Comparison of ENCODE assay signal across 24 cellular contexts in genomic region chr18:36330435-36331049, GRCh38. TPM values are rescaled to one million over a fixed set of nuclear protein-coding genes. Genes with fewer than 3 reads are reported as not detected.
A peak's percentile ranks its signal among the peaks of the same experiment; 100 is the strongest.
DNase-seq lines count a peak whose midpoint lies in the region; ATAC-seq, FAIRE-seq and TF ChIP-seq lines count a peak whose summit lies in the region.
"Had no signal": no experiment of that assay in that cellular context is flagged by ENCODE, and none has a peak within 500 bp of the region (broad histone marks: within the 10 kb centered on the region; RNA-seq: fewer than 3 reads in every experiment).

No MANE protein-coding gene starts in this region.

- FAIRE-seq in bronchial epithelial cell (lab: Jason Lieb, UNC), result peak; percentile 36
- FAIRE-seq: colon, K562 had no signal

- no peak for TF ChIP-seq POLR2A in gastrocnemius medialis (IDR thresholded peaks at IDR 0.05)

- H2AFZ ChIP-seq in mesenchymal stem cell (ENCODE audit: low read depth, low read length) (no peak overlapping the region), neuronal stem cell (ENCODE audit: low read length) (no peak overlapping the region)

- intact Hi-C loops in gastrocnemius medialis (cut with DNase I; ENCODE audit: low total_unique reads), result no loop called here

- H4K8ac ChIP-seq in mesenchymal stem cell (ENCODE audit: low read length), result no peak overlapping the region
- H4K8ac ChIP-seq in neuronal stem cell (ENCODE audit: low read depth, low read length), result no peak overlapping the region

- no peaks in the 10 kb centered on the region for H3K4me1 ChIP-seq in HEK293 (ENCODE audit: control insufficient read depth, insufficient read depth, low read length)
- peaks cover 27% of the 10 kb centered on the region for H3K4me1 ChIP-seq in mesenchymal stem cell (ENCODE audit: control insufficient read depth, insufficient read depth, low read depth, low read length)
- peaks cover 9 to 11% of the 10 kb centered on the region in 2 donors for H3K4me1 ChIP-seq in gastrocnemius medialis
- peaks cover 2 to 21% of the 10 kb centered on the region in 2 donors for H3K4me1 ChIP-seq in neuronal stem cell (ENCODE audit: control insufficient read depth in 2 of 2, insufficient read depth in 1 of 2, low read depth in 1 of 2, low read length in 2 of 2)

- POLR2A ChIA-PET in HEK293 (lab: Yijun Ruan, JAX), result no interaction called here

- H2BK5ac ChIP-seq in mesenchymal stem cell (ENCODE audit: low read depth, low read length, poor library complexity, severe bottlenecking) (no peak overlapping the region), neuronal stem cell (ENCODE audit: low read length) (no peak overlapping the region)

- H3K14ac ChIP-seq in mesenchymal stem cell (ENCODE audit: low read length in 2 of 2) (no peak overlapping the region), neuronal stem cell (ENCODE audit: low read length) (no peak overlapping the region)

- no peak overlapping the region for H2BK15ac ChIP-seq in mesenchymal stem cell (ENCODE audit: low read depth, poor library complexity, severe bottlenecking)
- no peak overlapping the region for H2BK15ac ChIP-seq in neuronal stem cell (ENCODE audit: low read length)

- in situ Hi-C loops in gastrocnemius medialis (cut with MboI; ENCODE audit: low sequenced_read_pairs in 4 of 4), result no loop called here

- no peak overlapping the region for H3K18ac ChIP-seq in mesenchymal stem cell (ENCODE audit: low read depth in 1 of 2, low read length in 2 of 2)
- H3K18ac ChIP-seq in neuronal stem cell (ENCODE audit: low read length), result no peak overlapping the region

- TF ChIP-seq CTCF in HEK293 (tag by site-specific recombination; IDR thresholded peaks at IDR 0.05), result no peak
- no peak for TF ChIP-seq CTCF in bronchial epithelial cell (IDR thresholded peaks at IDR 0.05; ENCODE audit: insufficient read depth, low read length, severe bottlenecking)
- no peak for TF ChIP-seq CTCF in gastrocnemius medialis (IDR thresholded peaks at IDR 0.05 in 4 of 5, conservative IDR thresholded peaks at IDR 0.05 in 1 of 5)

- H3K79me1 ChIP-seq in mesenchymal stem cell (replicated peaks; ENCODE audit: low read length, poor library complexity, severe bottlenecking), result peaks cover 51% of the 10 kb centered on the region
- H3K79me1 ChIP-seq in neuronal stem cell (ENCODE audit: low read depth, low read length), result peaks cover 7% of the 10 kb centered on the region

- H3K4ac ChIP-seq in mesenchymal stem cell (ENCODE audit: low read depth in 1 of 2, low read length in 2 of 2) (no peak overlapping the region), neuronal stem cell (ENCODE audit: low read length) (no peak overlapping the region)

- no peak overlapping the region for H3K27ac ChIP-seq in HEK293 (ENCODE audit: extremely low read depth, low read depth, low read length)
- H3K27ac ChIP-seq in mesenchymal stem cell (ENCODE audit: low read length, poor library complexity, severe bottlenecking), result peak overlapping the region; percentile 79
- H3K27ac ChIP-seq in gastrocnemius medialis, result no peak overlapping the region
- H3K27ac ChIP-seq in neuronal stem cell (replicated peaks; ENCODE audit: low read length), result no peak overlapping the region
- H3K27ac ChIP-seq: body of pancreas had no signal

- H3K4me3 ChIP-seq in HEK293 (ENCODE audit: low read depth, low read length) (no peak overlapping the region), bronchial epithelial cell (ENCODE audit: low read depth, low read length) (no peak overlapping the region), mesenchymal stem cell (ENCODE audit: insufficient read depth in 1 of 2, low read depth in 1 of 2, low read length in 2 of 2) (no peak overlapping the region), gastrocnemius medialis (no peak overlapping the region), neuronal stem cell (ENCODE audit: low read length in 2 of 2) (no peak overlapping the region)
- H3K4me3 ChIP-seq: body of pancreas, K562, MG63 had no signal

- H3K23ac ChIP-seq in mesenchymal stem cell (ENCODE audit: low read length in 2 of 2) (no peak overlapping the region), neuronal stem cell (ENCODE audit: low read depth, low read length, poor library complexity) (no peak overlapping the region)

- H3K27me3 ChIP-seq in bronchial epithelial cell (ENCODE audit: control insufficient read depth, insufficient read depth, low read length), result no peaks in the 10 kb centered on the region
- no peaks in the 10 kb centered on the region for H3K27me3 ChIP-seq in mesenchymal stem cell (ENCODE audit: control insufficient read depth in 1 of 2, insufficient read depth in 1 of 2, low read length in 2 of 2)
- no peaks in the 10 kb centered on the region for H3K27me3 ChIP-seq in gastrocnemius medialis
- H3K27me3 ChIP-seq in neuronal stem cell (ENCODE audit: control insufficient read depth in 3 of 3, insufficient read depth in 3 of 3, low read depth in 1 of 3, low read length in 3 of 3), result no peaks in the 10 kb centered on the region
- H3K27me3 ChIP-seq: body of pancreas, MG63 had no signal

- no peaks in the 10 kb centered on the region for H3K9me3 ChIP-seq in HEK293 (ENCODE audit: control insufficient read depth, insufficient read depth, low read depth, low read length)
- H3K9me3 ChIP-seq in mesenchymal stem cell (ENCODE audit: control insufficient read depth, low read length), result no peaks in the 10 kb centered on the region
- no peaks in the 10 kb centered on the region for H3K9me3 ChIP-seq in gastrocnemius medialis
- peaks cover 0 to 7% of the 10 kb centered on the region in 2 donors for H3K9me3 ChIP-seq in neuronal stem cell (replicated peaks in 1 of 2; ENCODE audit: control insufficient read depth in 2 of 2, insufficient read depth in 1 of 2, low read depth in 1 of 2, low read length in 2 of 2)
- H3K9me3 ChIP-seq: body of pancreas, MG63 had no signal

- H3K36me3 ChIP-seq in HEK293 (ENCODE audit: control insufficient read depth in 2 of 2, insufficient read depth in 1 of 2, low read length in 2 of 2) (no peaks in the 10 kb centered on the region), bronchial epithelial cell (ENCODE audit: control insufficient read depth, insufficient read depth, low read length) (no peaks in the 10 kb centered on the region), mesenchymal stem cell (ENCODE audit: control insufficient read depth in 1 of 2, insufficient read depth in 2 of 2, low read depth in 1 of 2, low read length in 2 of 2) (peaks cover 0 to 3% of the 10 kb centered on the region in 2 experiments), gastrocnemius medialis (no peaks in the 10 kb centered on the region), neuronal stem cell (replicated peaks in 1 of 2; ENCODE audit: control insufficient read depth in 2 of 2, insufficient read depth in 2 of 2, low read length in 2 of 2) (peaks cover 0 to 13% of the 10 kb centered on the region in 2 donors)
- H3K36me3 ChIP-seq: MG63 had no signal

- no peak overlapping the region for H2BK12ac ChIP-seq in mesenchymal stem cell (ENCODE audit: low read length in 2 of 2)
- no peak overlapping the region for H2BK12ac ChIP-seq in neuronal stem cell (ENCODE audit: low read length)

- H3K9ac ChIP-seq in mesenchymal stem cell (ENCODE audit: low read length) (no peak overlapping the region), neuronal stem cell (ENCODE audit: low read depth, low read length, poor library complexity) (no peak overlapping the region)

- peak overlapping the region; percentile 7 for H2AK5ac ChIP-seq in mesenchymal stem cell (ENCODE audit: low read length, severe bottlenecking)
- H2AK5ac ChIP-seq in neuronal stem cell (ENCODE audit: low read depth, low read length), result no peak overlapping the region

- CTCF ChIA-PET in HEK293 (lab: Yijun Ruan, JAX), result interaction anchor here (0.6 to 0.8 kb wide), 2 partner anchors 46 to 242 kb away, joined by 3 read pairs; no protein-coding TSS in a partner anchor

- no peak for ATAC-seq in gastrocnemius medialis
- ATAC-seq: body of pancreas; K562; stimulated activated effector memory CD8-positive, alpha-beta T cell treated with anti-CD3 and anti-CD28 coated beads, Interleukin-12 subunit alpha, Interleukin-12 subunit beta, amount 100 ng/mL, for 72 hours had no signal

- DNase-seq in ELF-1 (ENCODE audit: low read depth, low spot score), result peak; percentile 61
- DNase-seq in bronchial epithelial cell (ENCODE audit: low read depth), result peak; percentile 32
- no peak for DNase-seq in mesenchymal stem cell
- DNase-seq in effector CD8-positive, alpha-beta T cell (lab: John Stamatoyannopoulos, UW), result no peak
- DNase-seq in gastrocnemius medialis, result no peak
- no peak for DNase-seq in neuronal stem cell (ENCODE audit: low spot score)
- DNase-seq: activated CD4-positive, alpha-beta T cell treated with anti-CD3 and anti-CD28 coated beads for 4 hours; activated naive CD4-positive, alpha-beta T cell; activated T-cell treated with anti-CD3 and anti-CD28 coated beads, Interleukin-2, amount 50 U/mL, for 24 hours; body of pancreas; C1 segment of cervical spinal cord; Calu3; MG63; naive B cell; NCI-H1417 treated with DMSO at 0.1 percent for 48 hours; NCI-H446 treated with DMSO at 0.1 percent for 48 hours; occipital lobe; SHP77 treated with DMSO at 0.1 percent for 48 hours; stimulated activated CD4-positive, alpha-beta T cell treated with anti-CD3 and anti-CD28 coated beads, Interleukin-2, amount 100 ng/mL, for 48 hours had no signal

- H3K4me2 ChIP-seq in mesenchymal stem cell (ENCODE audit: low read length, poor library complexity, severe bottlenecking), result no peak overlapping the region
- H3K4me2 ChIP-seq in neuronal stem cell (ENCODE audit: insufficient read depth, low read length, poor library complexity, severe bottlenecking), result no peak overlapping the region

- no peak overlapping the region for H2BK120ac ChIP-seq in mesenchymal stem cell (ENCODE audit: low read depth, low read length)
- no peak overlapping the region for H2BK120ac ChIP-seq in neuronal stem cell (ENCODE audit: low read depth, low read length)

- WGBS in mesenchymal stem cell, result 77% methylated on average over 5 of the region's 6 CpGs
- WGBS in neuronal stem cell (ENCODE audit: extremely low coverage in 2 of 2, insufficient read length in 2 of 2, insufficient replicate concordance in 1 of 2), 2 donors, result no CpG with 5 or more reads among the region's 6 CpGs

- H4K91ac ChIP-seq in mesenchymal stem cell (ENCODE audit: low read length) (no peak overlapping the region), neuronal stem cell (ENCODE audit: low read depth, low read length, poor library complexity) (no peak overlapping the region)

TF ChIP-seq in HEK293, 187 proteins besides CTCF, POLR2A, EP300 and RAD21:
- no peak for TF ChIP-seq ZSCAN30 (tag by site-specific recombination; IDR thresholded peaks at IDR 0.05)
- TF ChIP-seq ZIC2 (tag by site-specific recombination; IDR thresholded peaks at IDR 0.05), result peak; percentile 82

RNA-seq across cellular contexts. Expression of gene FHOD3, which starts 33.0 kb away (rescaled TPM):
- total RNA-seq in bronchial epithelial cell, result 8.8 and 15.8 TPM in 2 replicates
- 0.23 TPM for polyA plus RNA-seq in mesenchymal stem cell (2013, experiment 1 of 2)
- 0.23 TPM for polyA plus RNA-seq in mesenchymal stem cell (2013, experiment 2 of 2)
- total RNA-seq in gastrocnemius medialis, result 10 to 100 TPM; 10.0 to 32.5 (median 17.0) TPM
- polyA plus RNA-seq in neuronal stem cell (2013, experiment 1 of 2), result 32.6 TPM
- 31.7 TPM for polyA plus RNA-seq in neuronal stem cell (2013, experiment 2 of 2)
- total RNA-seq: activated CD8-positive, alpha-beta memory T cell treated with anti-CD3 and anti-CD28 coated beads for 36 hours had no signal
- polyA plus RNA-seq: K562 had no signal

Comparison
In these comparisons a context has a peak if more than half of its experiments do, and no peak if none do; other contexts are left out.
1. DNase-seq: peak in ELF-1 (single experiment) and bronchial epithelial cell (single experiment); none in mesenchymal stem cell (single experiment), effector CD8-positive, alpha-beta T cell (single experiment), gastrocnemius medialis (0 of 2) and neuronal stem cell (single experiment).